Comparison of ENCODE assay signal across 26 cellular contexts in genomic region chr16:86913886-86914285, GRCh38.
"Had no signal": no experiment of that assay in that cellular context is flagged by ENCODE, and none has a peak within 500 bp of the region (broad histone marks: within the 10 kb centered on the region; RNA-seq: fewer than 3 reads in every experiment).

No MANE protein-coding gene starts in this region.

- H3K36me3 ChIP-seq: colonic mucosa, esophagus squamous epithelium, gastrocnemius medialis, heart right ventricle, left lung, lower lobe of right lung had no signal

- H3K9me3 ChIP-seq: colonic mucosa, esophagus squamous epithelium, gastrocnemius medialis, heart right ventricle, left lung, lower lobe of right lung had no signal

- FAIRE-seq: endometrium, islet of Langerhans, keratinocyte had no signal

- H3K27ac ChIP-seq: colonic mucosa, epithelial cell of prostate, esophagus squamous epithelium, gastrocnemius medialis, heart right ventricle, left lung, lower lobe of right lung had no signal

- H3K4me1 ChIP-seq: colonic mucosa, esophagus squamous epithelium, gastrocnemius medialis, left lung, lower lobe of right lung had no signal

- DNase-seq: colonic mucosa; cortex of kidney; effector CD8-positive, alpha-beta T cell; effector memory CD8-positive, alpha-beta T cell; endodermal cell; erythroblast; esophagus squamous epithelium; foreskin fibroblast; foreskin melanocyte; gastrocnemius medialis; glutamatergic neuron; head of caudate nucleus; heart right ventricle; hippocampal formation; left cardiac atrium; left lung; left ventricle myocardium superior; lower lobe of right lung; mesenchymal stem cell; midbrain; naive thymus-derived CD4-positive, alpha-beta T cell had no signal

- H3K4me3 ChIP-seq: colonic mucosa, esophagus squamous epithelium, gastrocnemius medialis, heart right ventricle, left lung, lower lobe of right lung had no signal

- H3K27me3 ChIP-seq: colonic mucosa, heart right ventricle had no signal

- ATAC-seq: effector memory CD8-positive, alpha-beta T cell; esophagus mucosa; gastrocnemius medialis; heart right ventricle; left cardiac atrium; left lung; left ventricle myocardium superior; lower lobe of right lung; naive thymus-derived CD4-positive, alpha-beta T cell had no signal
